21 cellular contexts compared by ENCODE assay signal in the genomic region with DNA sequence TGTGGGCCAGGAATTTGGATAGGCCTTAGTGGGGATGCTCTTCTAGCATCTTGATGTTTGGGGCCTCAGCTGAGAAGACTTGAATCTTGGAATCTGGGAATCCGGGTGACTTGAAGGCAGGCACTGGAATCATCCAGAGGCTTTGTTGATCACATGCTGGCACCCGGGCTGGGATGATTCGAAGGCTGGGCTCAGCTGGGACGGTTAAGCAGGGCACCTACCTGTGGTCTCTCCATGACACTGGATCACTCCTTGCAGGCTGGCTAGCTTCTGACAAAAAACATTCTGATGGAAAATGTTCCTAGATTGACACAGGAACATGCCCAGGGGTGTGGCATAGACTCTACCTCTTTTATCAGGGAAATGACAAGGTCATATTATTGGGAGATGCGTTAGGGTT.
"Had no signal": no experiment of that assay in that cellular context is flagged by ENCODE, and none has a peak within 500 bp of the region (broad histone marks: within the 10 kb centered on the region; RNA-seq: fewer than 3 reads in every experiment).

No MANE protein-coding gene starts in this region.

- H3K27me3 ChIP-seq: colonic mucosa, dorsolateral prefrontal cortex, esophagus squamous epithelium, gastrocnemius medialis, heart right ventricle, left lung had no signal

- H3K9me3 ChIP-seq: colonic mucosa, esophagus squamous epithelium, gastrocnemius medialis had no signal

- H3K27ac ChIP-seq: colonic mucosa, epithelial cell of prostate, esophagus squamous epithelium, gastrocnemius medialis, heart right ventricle, left lung, lower lobe of right lung had no signal

- H3K4me1 ChIP-seq: colonic mucosa, esophagus squamous epithelium, left lung, lower lobe of right lung had no signal

- ATAC-seq: esophagus mucosa, gastrocnemius medialis, heart right ventricle, left cardiac atrium, left lung, left ventricle myocardium superior, lower lobe of right lung had no signal

- H3K4me3 ChIP-seq: colonic mucosa, dorsolateral prefrontal cortex, esophagus squamous epithelium, gastrocnemius medialis, heart right ventricle, left lung, lower lobe of right lung had no signal

- H3K36me3 ChIP-seq: colonic mucosa, esophagus squamous epithelium, gastrocnemius medialis, heart right ventricle, left lung, lower lobe of right lung had no signal

- DNase-seq: colonic mucosa; dermis blood vessel endothelial cell; effector CD4-positive, alpha-beta T cell; effector memory CD4-positive, alpha-beta T cell; erythroblast; esophagus squamous epithelium; foreskin melanocyte; gastrocnemius medialis; glutamatergic neuron; head of caudate nucleus; heart right ventricle; hippocampal formation; left cardiac atrium; left lung; left ventricle myocardium superior; lower lobe of right lung; mesenchymal stem cell; midbrain had no signal
